In the genomic region with DNA sequence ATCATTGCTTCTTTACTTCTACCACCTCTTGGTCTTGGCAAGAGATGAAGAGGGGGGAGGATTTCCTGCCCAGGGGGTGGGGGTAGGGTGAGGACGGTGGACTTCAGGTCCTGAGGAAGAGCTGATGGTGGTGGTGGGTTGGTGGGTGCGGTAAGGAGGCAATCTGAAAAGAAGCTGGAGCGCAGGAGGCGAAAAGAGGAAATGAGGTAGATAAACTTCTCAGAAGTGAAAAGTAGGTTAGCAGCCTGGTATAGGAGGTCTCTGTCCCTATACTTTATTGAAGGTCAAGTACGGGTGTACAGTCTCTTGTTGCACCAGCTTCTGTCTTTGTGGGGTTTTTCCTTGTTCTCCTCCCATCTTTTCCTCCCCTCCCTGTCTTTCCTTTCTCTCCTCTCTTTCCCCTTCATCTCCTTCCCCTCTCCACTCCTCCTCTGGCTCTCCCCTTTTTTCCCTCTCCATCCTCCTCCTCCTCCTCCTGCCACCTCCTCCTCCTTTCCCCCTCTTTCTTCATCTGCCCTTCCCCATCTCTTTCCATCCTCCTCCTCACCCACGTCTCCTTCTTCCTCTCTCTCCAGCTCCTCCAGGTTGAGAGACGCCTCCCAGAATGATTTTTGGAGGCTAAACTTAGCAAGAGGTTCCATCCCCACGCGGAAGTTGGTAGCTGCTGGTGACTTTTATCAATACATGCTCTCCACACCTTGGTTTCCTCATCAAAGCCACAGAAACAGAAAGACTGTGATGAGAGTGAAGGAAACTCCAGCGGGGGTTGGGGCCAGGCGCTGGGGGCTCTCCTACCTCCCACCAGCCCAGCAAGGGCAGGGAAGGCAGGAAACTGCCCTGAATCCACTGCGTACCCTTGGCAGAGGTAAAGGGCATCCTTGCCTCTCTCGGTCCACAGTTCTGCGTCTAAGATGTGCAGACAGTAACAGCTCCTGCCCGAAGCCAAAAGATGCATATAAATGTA, we compare ENCODE assay signal across 11 cellular contexts. TPM values are rescaled to one million over a fixed set of nuclear protein-coding genes. Genes with fewer than 3 reads are reported as not detected.
DNase-seq lines count a peak whose midpoint lies in the region; ATAC-seq and TF ChIP-seq lines count a peak whose summit lies in the region.
"Had no signal": no experiment of that assay in that cellular context is flagged by ENCODE, and none has a peak within 500 bp of the region (broad histone marks: within the 10 kb centered on the region; RNA-seq: fewer than 3 reads in every experiment).

No MANE protein-coding gene starts in this region.

- no peaks in the 10 kb centered on the region for H3K79me2 ChIP-seq in Loucy (ENCODE audit: insufficient read depth, low read length)

- no peak overlapping the region for H3K4ac ChIP-seq in neuronal stem cell (ENCODE audit: low read length)

- H3K4me3 Mint-ChIP-seq in CD4-positive, alpha-beta memory T cell: peak overlapping the region; percentile 78 to 94 (median 86)

- peak overlapping the region; percentile 50 for H3K27ac ChIP-seq in CD4-positive, alpha-beta memory T cell (ENCODE audit: low read depth, low read length)
- no peak overlapping the region for H3K27ac ChIP-seq in neuronal stem cell (replicated peaks; ENCODE audit: low read length)
- no peak overlapping the region for H3K27ac ChIP-seq in thyroid gland
- no peak overlapping the region for H3K27ac ChIP-seq in gastroesophageal sphincter
- H3K27ac ChIP-seq: C4-2B, left lung had no signal

- H3K23ac ChIP-seq in neuronal stem cell (ENCODE audit: low read depth, low read length, poor library complexity): peak overlapping the region; percentile 96

- H2BK12ac ChIP-seq in neuronal stem cell (ENCODE audit: low read length): no peak overlapping the region

- no peak for ATAC-seq in gastroesophageal sphincter
- ATAC-seq: left lung had no signal

- peak overlapping the region; percentile 91 to 98 (median 93) for H3K27ac Mint-ChIP-seq in CD4-positive, alpha-beta memory T cell

- H3K4me1 ChIP-seq in CD4-positive, alpha-beta memory T cell (ENCODE audit: insufficient read depth, low read length): peaks cover 39% of the 10 kb centered on the region
- H3K4me1 ChIP-seq in Loucy (ENCODE audit: insufficient read depth, low read length, poor library complexity, severe bottlenecking) (peaks cover 35% of the 10 kb centered on the region), neuronal stem cell (ENCODE audit: control insufficient read depth in 2 of 2, insufficient read depth in 1 of 2, low read depth in 1 of 2, low read length in 2 of 2) (no peaks in the 10 kb centered on the region), thyroid gland (no peaks in the 10 kb centered on the region), gastroesophageal sphincter (no peaks in the 10 kb centered on the region)
- H3K4me1 ChIP-seq: left lung had no signal

- H2BK15ac ChIP-seq in neuronal stem cell (ENCODE audit: low read length): no peak overlapping the region

- H3K4me3 ChIP-seq in CD4-positive, alpha-beta memory T cell (ENCODE audit: low read length in 2 of 2): peak overlapping the region; percentile 53
- peak overlapping the region; percentile 63 for H3K4me3 ChIP-seq in Loucy (ENCODE audit: low read length, poor library complexity, severe bottlenecking)
- no peak overlapping the region for H3K4me3 ChIP-seq in neuronal stem cell (ENCODE audit: low read length in 2 of 2)
- no peak overlapping the region for H3K4me3 ChIP-seq in thyroid gland (replicated peaks in 1 of 3)
- no peak overlapping the region for H3K4me3 ChIP-seq in gastroesophageal sphincter
- H3K4me3 ChIP-seq: left lung had no signal

- H2BK5ac ChIP-seq in neuronal stem cell (ENCODE audit: low read length): no peak overlapping the region

- no peak overlapping the region for H4K91ac ChIP-seq in neuronal stem cell (ENCODE audit: low read depth, low read length, poor library complexity)

- CTCF ChIA-PET in CD4-positive, alpha-beta memory T cell (lab: Charles Lee; ENCODE audit: partially characterized antibody): interaction anchor here (1.0 to 2.7 kb wide), 10 partner anchors 11 to 210 kb away, joined by 3 to 10 read pairs (median 6); a partner anchor contains a TSS

- H4K20me1 ChIP-seq in Loucy (ENCODE audit: insufficient read depth, low read length, poor library complexity, severe bottlenecking): no peaks in the 10 kb centered on the region

- POLR2A ChIA-PET in CD4-positive, alpha-beta memory T cell (lab: Charles Lee; ENCODE audit: partially characterized antibody): interaction anchor here (0.7 to 3.7 kb wide), 7 partner anchors 10 to 236 kb away, joined by 3 to 47 read pairs (median 14); a partner anchor contains a TSS

- H3K27me3 ChIP-seq in CD4-positive, alpha-beta memory T cell (ENCODE audit: insufficient read depth, low read length): no peaks in the 10 kb centered on the region
- H3K27me3 ChIP-seq in Loucy (ENCODE audit: insufficient read depth, low read length, poor library complexity, severe bottlenecking): no peaks in the 10 kb centered on the region
- H3K27me3 ChIP-seq in neuronal stem cell (ENCODE audit: control insufficient read depth in 3 of 3, insufficient read depth in 3 of 3, low read depth in 1 of 3, low read length in 3 of 3): peaks cover 0 to 12% (median 2%) of the 10 kb centered on the region in 3 experiments
- no peaks in the 10 kb centered on the region for H3K27me3 ChIP-seq in thyroid gland
- peaks cover 84% of the 10 kb centered on the region for H3K27me3 ChIP-seq in gastroesophageal sphincter

- TF ChIP-seq POLR2A in thyroid gland (IDR thresholded peaks at IDR 0.05): no peak
- no peak for TF ChIP-seq POLR2A in gastroesophageal sphincter (IDR thresholded peaks at IDR 0.05)

- peak overlapping the region; percentile 63 for H3K9ac ChIP-seq in Loucy (ENCODE audit: low read depth, low read length, poor library complexity, severe bottlenecking)
- no peak overlapping the region for H3K9ac ChIP-seq in neuronal stem cell (ENCODE audit: low read depth, low read length, poor library complexity)

- H4K8ac ChIP-seq in neuronal stem cell (ENCODE audit: low read depth, low read length): no peak overlapping the region

- DNase-seq in CD4-positive, alpha-beta memory T cell: peak; percentile 45 to 68 (median 55)
- DNase-seq in activated T-cell treated with anti-CD3 and anti-CD28 coated beads, Interleukin-2, amount 50 U/mL, for 1 hour: peak; percentile 49
- DNase-seq in neuronal stem cell (ENCODE audit: low spot score): no peak
- no peak for DNase-seq in thyroid gland
- DNase-seq in posterior vena cava (ENCODE audit: low spot score): no peak
- DNase-seq in NCI-H1694 treated with DMSO at 0.1 percent for 48 hours (lab: John Stamatoyannopoulos, UW): no peak
- DNase-seq: left lung, substantia nigra had no signal

- TF ChIP-seq CTCF in Loucy (conservative IDR thresholded peaks at IDR 0.05; ENCODE audit: low read length) (no peak), thyroid gland (IDR thresholded peaks at IDR 0.05) (no peak), gastroesophageal sphincter (IDR thresholded peaks at IDR 0.05) (no peak)

- no peak overlapping the region for H2AK5ac ChIP-seq in neuronal stem cell (ENCODE audit: low read depth, low read length)

- no peaks in the 10 kb centered on the region for H3K27me3 Mint-ChIP-seq in CD4-positive, alpha-beta memory T cell

- peaks cover 29 to 58% (median 45%) of the 10 kb centered on the region in 4 donors for H3K4me1 Mint-ChIP-seq in CD4-positive, alpha-beta memory T cell

- peak overlapping the region; percentile 82 for H3K4me2 ChIP-seq in Loucy (ENCODE audit: low read depth, low read length, poor library complexity, severe bottlenecking)
- H3K4me2 ChIP-seq in neuronal stem cell (ENCODE audit: insufficient read depth, low read length, poor library complexity, severe bottlenecking): no peak overlapping the region

- WGBS in neuronal stem cell (ENCODE audit: extremely low coverage in 2 of 2, insufficient read length in 2 of 2, insufficient replicate concordance in 1 of 2), 2 donors: 100% methylated on average over 1 of the region's 15 CpGs; no CpG with 5 or more reads in 1 of the 2 donors
- WGBS in thyroid gland, 2 donors: 62 to 70% methylated on average over 14 to 15 of the region's 15 CpGs
- 45 to 57% methylated on average over 4 to 8 of the region's 15 CpGs for WGBS in gastroesophageal sphincter (ENCODE audit: low coverage in 1 of 2), 2 donors

- TF ChIP-seq EP300 in gastroesophageal sphincter (IDR thresholded peaks at IDR 0.05): no peak

- no peaks in the 10 kb centered on the region for H3K9me3 Mint-ChIP-seq in CD4-positive, alpha-beta memory T cell

- intact Hi-C loops in CD4-positive, alpha-beta memory T cell (cut with micrococcal nuclease): loop anchor here (2.0 kb wide), 1 partner anchor 14 kb away; no protein-coding TSS in a partner anchor
- intact Hi-C loops in thyroid gland (cut with DNase I): no loop called here
- intact Hi-C loops in posterior vena cava (cut with DNase I): no loop called here

- no peaks in the 10 kb centered on the region for H3K9me3 ChIP-seq in CD4-positive, alpha-beta memory T cell (ENCODE audit: control insufficient read depth in 1 of 2, low read length in 2 of 2)
- H3K9me3 ChIP-seq in Loucy (ENCODE audit: insufficient read depth, low read depth, low read length): no peaks in the 10 kb centered on the region
- H3K9me3 ChIP-seq in neuronal stem cell (replicated peaks in 1 of 2; ENCODE audit: control insufficient read depth in 2 of 2, insufficient read depth in 1 of 2, low read depth in 1 of 2, low read length in 2 of 2): peaks cover 2 to 3% of the 10 kb centered on the region in 2 donors
- no peaks in the 10 kb centered on the region for H3K9me3 ChIP-seq in thyroid gland
- peaks cover 0 to 13% (median 0%) of the 10 kb centered on the region in 3 donors for H3K9me3 ChIP-seq in gastroesophageal sphincter
- H3K9me3 ChIP-seq: left lung had no signal

- H3K14ac ChIP-seq in neuronal stem cell (ENCODE audit: low read length): no peak overlapping the region

- H3K79me1 ChIP-seq in neuronal stem cell (ENCODE audit: low read depth, low read length): no peaks in the 10 kb centered on the region

- H3F3A ChIP-seq in Loucy (ENCODE audit: low read depth): peaks cover 6% of the 10 kb centered on the region; the same call in 1 of the 2 replicates

- no peaks in the 10 kb centered on the region for H3K36me3 Mint-ChIP-seq in CD4-positive, alpha-beta memory T cell

- no peaks in the 10 kb centered on the region for H3K36me3 ChIP-seq in CD4-positive, alpha-beta memory T cell (ENCODE audit: insufficient read depth, low read length)
- no peaks in the 10 kb centered on the region for H3K36me3 ChIP-seq in Loucy (ENCODE audit: insufficient read depth, low read length)
- no peaks in the 10 kb centered on the region for H3K36me3 ChIP-seq in neuronal stem cell (replicated peaks in 1 of 2; ENCODE audit: control insufficient read depth in 2 of 2, insufficient read depth in 2 of 2, low read length in 2 of 2)
- no peaks in the 10 kb centered on the region for H3K36me3 ChIP-seq in thyroid gland
- H3K36me3 ChIP-seq in gastroesophageal sphincter: no peaks in the 10 kb centered on the region
- H3K36me3 ChIP-seq: left lung had no signal

- no peaks in the 10 kb centered on the region for H3K9me2 ChIP-seq in Loucy (replicated peaks; ENCODE audit: low read depth, low read length)

- no peak overlapping the region for H2BK120ac ChIP-seq in neuronal stem cell (ENCODE audit: low read depth, low read length)

- peak overlapping the region; percentile 82 for H2AFZ ChIP-seq in Loucy (ENCODE audit: low read length)
- no peak overlapping the region for H2AFZ ChIP-seq in neuronal stem cell (ENCODE audit: low read length)

- H3K18ac ChIP-seq in neuronal stem cell (ENCODE audit: low read length): peak overlapping the region; percentile 48

RNA-seq across cellular contexts. Expression of a gene that starts 15.3 kb away (rescaled TPM):
- total RNA-seq in CD4-positive, alpha-beta memory T cell: 10 to 100 TPM; 12.5 to 14.0 TPM
- polyA plus RNA-seq in CD4-positive, alpha-beta memory T cell: 10 to 100 TPM in 1 of 2 donors, 1 to 10 TPM in 1; 3.1 to 18.9 TPM
- polyA plus RNA-seq in neuronal stem cell (2013, experiment 1 of 2): not detected
- under 0.01 TPM for polyA plus RNA-seq in neuronal stem cell (2013, experiment 2 of 2)
- total RNA-seq in thyroid gland (1 to 10 TPM in 1 of 4 donors, under 1 TPM in 2, not detected in 1; 0.54 to 1.1 (median 0.63) TPM), posterior vena cava (1 to 10 TPM; 1.4 to 1.6 TPM), gastroesophageal sphincter (1 to 10 TPM in 2 of 4 donors, under 1 TPM in 2; 0.16 to 2.4 (median 0.81) TPM)

Comparison
In these comparisons a context has a peak if more than half of its experiments do, and no peak if none do; other contexts are left out.
1. DNase-seq: peak in CD4-positive, alpha-beta memory T cell (5 of 5) and activated T-cell treated with anti-CD3 and anti-CD28 coated beads, Interleukin-2, amount 50 U/mL, for 1 hour (single experiment); none in neuronal stem cell (single experiment), thyroid gland (0 of 2), posterior vena cava (single experiment) and NCI-H1694 treated with DMSO at 0.1 percent for 48 hours (single experiment).
2. H3K4me3 ChIP-seq: peak in CD4-positive, alpha-beta memory T cell (2 of 2) and Loucy (single experiment); none in neuronal stem cell (0 of 2), thyroid gland (0 of 3) and gastroesophageal sphincter (0 of 2).